In the genomic region with DNA sequence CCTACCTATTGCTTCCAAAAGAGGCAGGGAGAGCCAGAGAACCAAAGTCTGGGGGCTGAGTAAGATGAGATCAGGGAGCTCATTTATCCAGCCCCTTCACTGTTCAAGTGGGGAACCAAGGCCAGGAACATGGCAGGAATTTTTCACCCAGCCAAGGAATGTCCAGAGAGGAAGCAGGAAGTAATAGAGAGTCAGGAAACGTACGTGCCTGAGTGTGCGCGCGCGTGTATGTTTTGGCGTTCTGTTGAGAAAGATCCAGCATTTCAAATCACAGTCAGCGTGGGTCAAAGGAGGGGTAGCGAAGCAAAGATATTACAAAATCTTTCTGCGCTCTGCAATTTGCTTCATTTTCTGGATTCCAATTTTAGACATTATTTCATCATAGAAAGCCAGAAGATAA, we compare ENCODE assay signal across 28 cellular contexts. TPM values are rescaled to one million over a fixed set of nuclear protein-coding genes. Genes with fewer than 3 reads are reported as not detected.
"Had no signal": no experiment of that assay in that cellular context is flagged by ENCODE, and none has a peak within 500 bp of the region (broad histone marks: within the 10 kb centered on the region; RNA-seq: fewer than 3 reads in every experiment).

No MANE protein-coding gene starts in this region.

- DNase-seq: activated B cell treated with CpG ODN at 0.5 μM for 24 hours; activated CD4-positive, alpha-beta memory T cell treated with anti-CD3 and anti-CD28 coated beads for 36 hours; activated CD4-positive, alpha-beta T cell treated with anti-CD3 and anti-CD28 coated beads for 1 hour; activated CD4-positive, alpha-beta T cell treated with anti-CD3 and anti-CD28 coated beads, Interleukin-2, amount 10 ng/mL, durations not matched to agents 24 days and 14 days; activated CD8-positive, alpha-beta memory T cell treated with anti-CD3 and anti-CD28 coated beads for 24 hours; activated effector memory CD4-positive, alpha-beta T cell treated with anti-CD3 and anti-CD28 coated beads, Interleukin-2, amount 50 U/mL, for 16 hours; activated naive CD4-positive, alpha-beta T cell treated with Interleukin-2 at 50 U/mL for 16 hours; activated naive CD8-positive, alpha-beta T cell treated with anti-CD3 and anti-CD28 coated beads, Interleukin-2, amount 50 U/mL, for 24 hours; activated T-cell treated with anti-CD3 and anti-CD28 coated beads, Interleukin-2, amount 50 U/mL, for 4 hours; amniotic stem cell; body of pancreas; central memory CD4-positive, alpha-beta T cell; KG1; NCI-H1048; NCI-H146; NCI-H187 treated with DMSO at 0.1 percent for 48 hours; NCI-H2107; NCI-H2171 treated with DMSO at 0.1 percent for 48 hours; NCI-H226; NCI-H510A; PC-9; SIG-M5; T-cell; T-helper 2 cell; T1000 had no signal

- H3K9me3 ChIP-seq: ascending aorta, body of pancreas had no signal

- H3K27ac Mint-ChIP-seq: activated B cell treated with CpG ODN at 0.5 μM for 24 hours; activated CD4-positive, alpha-beta memory T cell treated with anti-CD3 and anti-CD28 coated beads for 36 hours; activated CD4-positive, alpha-beta T cell treated with anti-CD3 and anti-CD28 coated beads, Interleukin-2, amount 10 ng/mL, durations not matched to agents 24 days and 14 days; activated naive CD8-positive, alpha-beta T cell treated with anti-CD3 and anti-CD28 coated beads, Interleukin-2, amount 50 U/mL, for 24 hours; T-cell had no signal

- H3K4me1 ChIP-seq: ascending aorta, body of pancreas had no signal

- H3K27ac ChIP-seq: ascending aorta, body of pancreas, PC-9 had no signal

- H3K36me3 Mint-ChIP-seq: activated CD4-positive, alpha-beta memory T cell treated with anti-CD3 and anti-CD28 coated beads for 36 hours; activated naive CD4-positive, alpha-beta T cell treated with anti-CD3 and anti-CD28 coated beads, Interleukin-2, amount 50 U/mL, for 72 hours; T-cell had no signal

- H3K4me1 Mint-ChIP-seq: activated B cell treated with CpG ODN at 0.5 μM for 24 hours; activated CD4-positive, alpha-beta T cell treated with anti-CD3 and anti-CD28 coated beads, Interleukin-2, amount 10 ng/mL, durations not matched to agents 24 days and 14 days; activated naive CD8-positive, alpha-beta T cell treated with anti-CD3 and anti-CD28 coated beads, Interleukin-2, amount 50 U/mL, for 24 hours; T-cell had no signal

- H3K9me3 Mint-ChIP-seq: activated B cell treated with CpG ODN at 0.5 μM for 24 hours; activated CD4-positive, alpha-beta memory T cell treated with anti-CD3 and anti-CD28 coated beads for 36 hours; activated CD4-positive, alpha-beta T cell treated with anti-CD3 and anti-CD28 coated beads, Interleukin-2, amount 10 ng/mL, durations not matched to agents 24 days and 14 days; activated naive CD4-positive, alpha-beta T cell treated with anti-CD3 and anti-CD28 coated beads, Interleukin-2, amount 50 U/mL, for 72 hours; activated naive CD8-positive, alpha-beta T cell treated with anti-CD3 and anti-CD28 coated beads, Interleukin-2, amount 50 U/mL, for 24 hours; activated T-cell treated with anti-CD3 and anti-CD28 coated beads, Interleukin-2, amount 50 U/mL, for 4 hours; T-cell had no signal

- H3K27me3 ChIP-seq: ascending aorta, body of pancreas had no signal

- ATAC-seq: activated naive CD4-positive, alpha-beta T cell treated with anti-CD3 and anti-CD28 coated beads, Interleukin-2, amount 50 U/mL, for 72 hours; activated naive CD8-positive, alpha-beta T cell treated with anti-CD3 and anti-CD28 coated beads, Interleukin-2, amount 50 U/mL, for 24 hours; activated T-cell treated with anti-CD3 and anti-CD28 coated beads, Interleukin-2, amount 50 U/mL, for 4 hours; body of pancreas; T-cell had no signal

- H3K4me3 Mint-ChIP-seq: activated B cell treated with CpG ODN at 0.5 μM for 24 hours; activated CD4-positive, alpha-beta memory T cell treated with anti-CD3 and anti-CD28 coated beads for 36 hours; activated CD4-positive, alpha-beta T cell treated with anti-CD3 and anti-CD28 coated beads, Interleukin-2, amount 10 ng/mL, durations not matched to agents 24 days and 14 days; activated naive CD8-positive, alpha-beta T cell treated with anti-CD3 and anti-CD28 coated beads, Interleukin-2, amount 50 U/mL, for 24 hours; activated T-cell treated with anti-CD3 and anti-CD28 coated beads, Interleukin-2, amount 50 U/mL, for 4 hours; T-cell had no signal

- H3K36me3 ChIP-seq: ascending aorta had no signal

- H3K4me3 ChIP-seq: ascending aorta, body of pancreas, PC-9 had no signal

- H2AFZ ChIP-seq: PC-9 had no signal

- H3K4me2 ChIP-seq: PC-9 had no signal

RNA-seq across cellular contexts. Expression of gene WSCD1, which starts 41.9 kb away (rescaled TPM):
- total RNA-seq: activated B cell treated with CpG ODN at 0.5 μM for 24 hours; activated CD4-positive, alpha-beta T cell treated with anti-CD3 and anti-CD28 coated beads, Interleukin-2, amount 10 ng/mL, durations not matched to agents 24 days and 14 days; M059J; PC-9 had no signal
